In the genomic region with DNA sequence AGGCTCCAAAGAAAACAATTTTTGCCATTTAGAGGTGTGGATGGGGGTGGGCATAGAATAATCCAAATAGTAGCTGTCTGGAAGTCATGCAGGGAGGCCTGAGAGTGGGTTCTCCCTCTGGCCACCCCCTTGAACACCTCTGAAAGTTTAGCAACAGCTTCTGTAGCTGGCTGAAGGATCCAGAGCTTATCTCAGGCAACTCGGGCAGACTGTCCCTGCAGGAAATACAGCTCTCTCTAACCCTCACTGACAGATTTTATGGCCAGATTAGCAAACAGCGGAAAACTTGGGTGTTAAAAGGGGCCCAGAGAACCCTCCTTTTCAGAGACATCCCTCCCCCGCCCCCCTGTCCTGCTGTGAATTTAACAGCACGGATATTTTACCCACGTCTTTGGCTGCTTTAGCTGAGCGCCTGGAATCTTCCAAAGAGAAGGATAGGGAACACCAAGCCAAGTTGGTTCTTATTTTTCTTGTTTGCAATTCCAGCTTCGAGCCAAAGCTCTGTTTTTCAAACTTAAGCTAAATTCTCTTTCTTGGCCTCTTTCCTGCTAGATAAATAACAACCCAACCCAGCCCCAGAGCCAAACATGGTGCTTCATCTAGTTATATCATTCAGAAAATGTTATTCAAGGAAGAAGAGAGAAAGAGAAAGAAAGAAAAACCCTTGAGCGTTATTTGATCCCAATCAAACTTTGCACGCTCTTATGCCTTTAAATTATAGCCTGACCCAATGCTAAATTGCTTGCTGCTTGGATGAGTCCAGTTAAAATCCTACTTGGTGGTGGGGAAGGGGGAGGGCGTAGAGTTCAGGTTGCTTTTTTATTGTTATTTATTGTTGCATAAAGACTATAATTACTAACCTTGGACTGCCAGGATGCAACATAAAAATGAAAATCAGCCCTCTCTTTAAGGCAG, we compare ENCODE assay signal across 8 cellular contexts. TPM values are rescaled to one million over a fixed set of nuclear protein-coding genes. Genes with fewer than 3 reads are reported as not detected.
DNase-seq lines count a peak whose midpoint lies in the region; ATAC-seq and TF ChIP-seq lines count a peak whose summit lies in the region.

No MANE protein-coding gene starts in this region.

- DNase-seq in NCI-H1105 (lab: John Stamatoyannopoulos, UW) (peak; percentile 36), astrocyte of the hippocampus (ENCODE audit: low read depth, low spot score) (peak; percentile 67), mucosa of descending colon (peak in 1 of 3 donors; percentile 53), EL (no peak), activated gamma-delta T cell treated with Interleukin-2 at 50 U/mL for 16 hours (no peak)

- H3K27ac ChIP-seq in C4-2B = peak overlapping the region; percentile 73

- TF ChIP-seq CTCF in C4-2B (conservative IDR thresholded peaks at IDR 0.05) (no peak), mucosa of descending colon (IDR thresholded peaks at IDR 0.05) (no peak)

- no peak overlapping the region for H3K4me3 ChIP-seq in mucosa of descending colon

- H3K36me3 ChIP-seq in mucosa of descending colon (ENCODE audit: low read depth) = no peaks in the 10 kb centered on the region

- ATAC-seq in mucosa of descending colon = peak; percentile 54
- no peak for ATAC-seq in HG02759 (IDR thresholded peaks at IDR 0.05; ENCODE audit: unreplicated experiment)
- ATAC-seq in GM21515 (IDR thresholded peaks at IDR 0.05; ENCODE audit: unreplicated experiment) = no peak

- intact Hi-C loops in mucosa of descending colon (cut with DNase I, micrococcal nuclease) = no loop called here

- H3K9me3 ChIP-seq in mucosa of descending colon = no peaks in the 10 kb centered on the region

- H3K4me1 ChIP-seq in mucosa of descending colon (ENCODE audit: low read depth) = peaks cover 18% of the 10 kb centered on the region

RNA-seq across cellular contexts. Expression of gene HOXB2, which starts 2.3 kb away (rescaled TPM):
- total RNA-seq in mucosa of descending colon = 10 to 100 TPM in 1 of 3 donors, 1 to 10 TPM in 1, under 1 TPM in 1; 0.93 to 32.4 (median 3.3) TPM

RNA-seq across cellular contexts. Expression of gene HOXB1, which starts 16.4 kb away (rescaled TPM):
- total RNA-seq in mucosa of descending colon = not detected

RNA-seq across cellular contexts. Expression of gene HOXB4, which starts 31.0 kb away (rescaled TPM):
- total RNA-seq in mucosa of descending colon = 10 to 100 TPM in 1 of 3 donors, 1 to 10 TPM in 2; 4.5 to 14.6 (median 5.3) TPM

RNA-seq across cellular contexts. Expression of gene HOXB3, which starts 42.9 kb away (rescaled TPM):
- total RNA-seq in mucosa of descending colon = 10 to 100 TPM; 42.4 to 64.8 (median 43.4) TPM

RNA-seq across cellular contexts. Expression of gene HOXB5, which starts 46.4 kb away (rescaled TPM):
- total RNA-seq in mucosa of descending colon = 10 to 100 TPM; 16.2 to 29.3 (median 19.9) TPM

Comparison
In these comparisons a context has a peak if more than half of its experiments do, and no peak if none do; other contexts are left out.
1. DNase-seq: peak in NCI-H1105 (single experiment) and astrocyte of the hippocampus (single experiment); none in EL (single experiment) and activated gamma-delta T cell treated with Interleukin-2 at 50 U/mL for 16 hours (single experiment).